Comparison of ENCODE assay signal across 19 cellular contexts in genomic region chr10:99652800-99653390, GRCh38.
"Had no signal": no experiment of that assay in that cellular context is flagged by ENCODE, and none has a peak within 500 bp of the region (broad histone marks: within the 10 kb centered on the region; RNA-seq: fewer than 3 reads in every experiment).

No MANE protein-coding gene starts in this region.

- H3K27me3 ChIP-seq: heart left ventricle, ovary, tibial artery, upper lobe of left lung, vagina had no signal

- H3K4me3 Mint-ChIP-seq: dendritic cell treated with granulocyte-macrophage colony-stimulating factor and Interleukin-4, amounts not matched to agents 40 ng/mL and 50 ng/mL, for 4 days; effector memory CD8-positive, alpha-beta T cell; natural killer cell; neural crest cell; stimulated activated naive CD8-positive, alpha-beta T cell treated with anti-CD3 and anti-CD28 coated beads, Interleukin-15, Interleukin-2, amounts not matched to agents 100 ng/mL and 50 ng/mL, for 24 hours had no signal

- H3K4me3 ChIP-seq: heart left ventricle, ovary, tibial artery, upper lobe of left lung, vagina had no signal

- DNase-seq: effector memory CD8-positive, alpha-beta T cell; erythroblast; heart left ventricle; hippocampal formation; kidney glomerular epithelial cell; mesendoderm; natural killer cell; ovary; right cardiac atrium; small intestine; stimulated activated CD4-positive, alpha-beta T cell treated with anti-CD3 and anti-CD28 coated beads, Interleukin-2, amount 100 ng/mL, for 48 hours; tibial artery; upper lobe of left lung had no signal

- H3K4me1 ChIP-seq: tibial artery had no signal

- H3K27me3 Mint-ChIP-seq: dendritic cell treated with granulocyte-macrophage colony-stimulating factor and Interleukin-4, amounts not matched to agents 40 ng/mL and 50 ng/mL, for 4 days had no signal

- H3K36me3 Mint-ChIP-seq: natural killer cell had no signal

- FAIRE-seq: colon, frontal cortex, small intestine had no signal

- H3K4me1 Mint-ChIP-seq: natural killer cell, neural crest cell had no signal

- H3K9me3 ChIP-seq: ovary, tibial artery, upper lobe of left lung, vagina had no signal

- ATAC-seq: effector memory CD8-positive, alpha-beta T cell; heart left ventricle; natural killer cell; right cardiac atrium had no signal

- H3K27ac ChIP-seq: heart left ventricle, ovary, tibial artery, upper lobe of left lung, vagina had no signal

- H3K36me3 ChIP-seq: heart left ventricle, ovary, tibial artery, upper lobe of left lung, vagina had no signal

- H3K27ac Mint-ChIP-seq: dendritic cell treated with granulocyte-macrophage colony-stimulating factor and Interleukin-4, amounts not matched to agents 40 ng/mL and 50 ng/mL, for 4 days; effector memory CD8-positive, alpha-beta T cell; natural killer cell; stimulated activated naive CD8-positive, alpha-beta T cell treated with anti-CD3 and anti-CD28 coated beads, Interleukin-15, Interleukin-2, amounts not matched to agents 100 ng/mL and 50 ng/mL, for 24 hours had no signal

- H3K9me3 Mint-ChIP-seq: dendritic cell treated with granulocyte-macrophage colony-stimulating factor and Interleukin-4, amounts not matched to agents 40 ng/mL and 50 ng/mL, for 4 days; effector memory CD8-positive, alpha-beta T cell; natural killer cell; stimulated activated naive CD8-positive, alpha-beta T cell treated with anti-CD3 and anti-CD28 coated beads, Interleukin-15, Interleukin-2, amounts not matched to agents 100 ng/mL and 50 ng/mL, for 24 hours had no signal
